ENCODE assay signal across 2 cellular contexts in genomic region chr6:112522600-112522999, GRCh38.
TF ChIP-seq lines count a peak whose summit lies in the region.

No MANE protein-coding gene starts in this region.

TF ChIP-seq in IMR-90, 13 proteins besides CTCF, POLR2A, EP300 and RAD21:
- TF ChIP-seq MAFK (IDR thresholded peaks at IDR 0.05; ENCODE audit: low read depth, low read length) (no peak), MAZ (IDR thresholded peaks at IDR 0.05; ENCODE audit: borderline replicate concordance, low read depth, low read length) (no peak), SMC3 (IDR thresholded peaks at IDR 0.05; ENCODE audit: low read depth, low read length) (no peak), BHLHE40 (IDR thresholded peaks at IDR 0.05; ENCODE audit: low read depth, low read length) (no peak), RFX5 (IDR thresholded peaks at IDR 0.05; ENCODE audit: low read depth, low read length) (no peak), FOS (IDR thresholded peaks at IDR 0.05; ENCODE audit: low read depth, low read length) (no peak), RCOR1 (IDR thresholded peaks at IDR 0.05; ENCODE audit: insufficient replicate concordance, low read length) (no peak), CHD1 (IDR thresholded peaks at IDR 0.05; ENCODE audit: low read depth, low read length) (no peak), USF2 (IDR thresholded peaks at IDR 0.05; ENCODE audit: low read depth, low read length) (no peak), CEBPB (IDR thresholded peaks at IDR 0.05; ENCODE audit: low read depth, low read length) (no peak), MXI1 (IDR thresholded peaks at IDR 0.05; ENCODE audit: borderline replicate concordance, low read depth, low read length) (no peak), NFE2L2 (IDR thresholded peaks at IDR 0.05; ENCODE audit: low read depth, low read length) (no peak)
- TF ChIP-seq, protein P1, sequence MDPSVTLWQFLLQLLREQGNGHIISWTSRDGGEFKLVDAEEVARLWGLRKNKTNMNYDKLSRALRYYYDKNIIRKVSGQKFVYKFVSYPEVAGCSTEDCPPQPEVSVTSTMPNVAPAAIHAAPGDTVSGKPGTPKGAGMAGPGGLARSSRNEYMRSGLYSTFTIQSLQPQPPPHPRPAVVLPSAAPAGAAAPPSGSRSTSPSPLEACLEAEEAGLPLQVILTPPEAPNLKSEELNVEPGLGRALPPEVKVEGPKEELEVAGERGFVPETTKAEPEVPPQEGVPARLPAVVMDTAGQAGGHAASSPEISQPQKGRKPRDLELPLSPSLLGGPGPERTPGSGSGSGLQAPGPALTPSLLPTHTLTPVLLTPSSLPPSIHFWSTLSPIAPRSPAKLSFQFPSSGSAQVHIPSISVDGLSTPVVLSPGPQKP (IDR thresholded peaks at IDR 0.05; ENCODE audit: borderline replicate concordance, low read depth, low read length), result no peak

TF ChIP-seq in GM12878, 131 proteins besides CTCF, POLR2A, EP300 and RAD21 (continued from another document):
- TF ChIP-seq JUNB (IDR thresholded peaks at IDR 0.05), result 0 out of 2 replicates have a peak, but pooled peaks have one; percentile 30
- TF ChIP-seq SPI1 (IDR thresholded peaks at IDR 0.05; ENCODE audit: borderline replicate concordance, insufficient read depth, low read depth, low read length), result 0 out of 2 replicates have a peak, but pooled peaks have one; percentile 2
